ENCODE assay signal across 30 cellular contexts in the genomic region with DNA sequence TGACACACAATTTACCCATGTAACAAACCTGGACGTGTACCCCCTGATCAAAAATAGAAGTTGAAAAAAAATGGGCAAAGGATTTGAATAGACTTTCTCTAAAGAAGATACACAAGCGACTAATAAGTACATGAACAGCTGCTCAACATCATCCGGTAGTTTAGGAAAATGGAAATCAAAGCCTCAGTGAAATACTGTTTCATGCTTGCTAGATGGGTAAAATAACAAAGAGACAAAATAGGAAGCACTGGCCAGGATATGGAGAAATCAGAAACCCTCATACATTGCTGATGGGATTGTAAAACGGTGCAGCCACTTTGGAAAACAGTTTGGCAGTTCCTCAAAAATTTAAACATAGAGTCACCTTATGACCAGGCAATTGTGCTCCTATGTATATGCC.
"Had no signal": no experiment of that assay in that cellular context is flagged by ENCODE, and none has a peak within 500 bp of the region (broad histone marks: within the 10 kb centered on the region; RNA-seq: fewer than 3 reads in every experiment).

No MANE protein-coding gene starts in this region.

- DNase-seq: activated CD4-positive, alpha-beta memory T cell treated with anti-CD3 and anti-CD28 coated beads, Interleukin-2, amount 10 ng/mL, durations not matched to agents 7 days and 5 days; activated CD4-positive, alpha-beta T cell treated with anti-CD3 and anti-CD28 coated beads for 1 hour; activated CD4-positive, alpha-beta T cell treated with anti-CD3 and anti-CD28 coated beads, Interleukin-2, amount 10 ng/mL, durations not matched to agents 7 days and 5 days; activated gamma-delta T cell treated with Interleukin-2 at 50 U/mL for 16 hours; activated naive CD4-positive, alpha-beta T cell treated with anti-CD3 and anti-CD28 coated beads, Interleukin-2, amount 50 U/mL, for 16 hours; activated T-cell treated with anti-CD3 and anti-CD28 coated beads, Interleukin-2, amount 50 U/mL, for 4 hours; amygdala; central memory CD4-positive, alpha-beta T cell; endodermal cell; foreskin keratinocyte; heart right ventricle; naive thymus-derived CD4-positive, alpha-beta T cell; nucleus accumbens; psoas muscle; sigmoid colon; stimulated activated CD4-positive, alpha-beta T cell treated with anti-CD3 and anti-CD28 coated beads, Interleukin-1b, Interleukin-23, amount 100 ng/mL, for 48 hours; stimulated activated CD4-positive, alpha-beta T cell treated with anti-CD3 and anti-CD28 coated beads, Interleukin-4, amount 100 ng/mL, for 4 hours; stimulated activated CD8-positive, alpha-beta memory T cell treated with anti-CD3 and anti-CD28 coated beads, Interleukin-4, amount 100 ng/mL, for 48 hours; stimulated activated naive CD8-positive, alpha-beta T cell treated with anti-CD3 and anti-CD28 coated beads, Interleukin-15, amount 100 ng/mL, for 72 hours; substantia nigra; T-helper 2 cell; upper lobe of left lung had no signal

- H3K27me3 ChIP-seq: breast epithelium, esophagus muscularis mucosa, foreskin keratinocyte, sigmoid colon, upper lobe of left lung, vagina had no signal

- H3K4me1 ChIP-seq: breast epithelium, esophagus muscularis mucosa, foreskin keratinocyte, parathyroid adenoma, psoas muscle, sigmoid colon, vagina had no signal

- H3K36me3 ChIP-seq: breast epithelium, esophagus muscularis mucosa, heart right ventricle, sigmoid colon, upper lobe of left lung, vagina had no signal

- ATAC-seq: activated T-cell treated with anti-CD3 and anti-CD28 coated beads, Interleukin-2, amount 50 U/mL, for 4 hours; activated T-helper 17 cell treated with anti-CD3 and anti-CD28 coated beads, Interleukin-2, amount 50 U/mL, for 72 hours; foreskin keratinocyte; heart right ventricle; naive thymus-derived CD4-positive, alpha-beta T cell; psoas muscle; stimulated activated memory B cell treated with anti-CD40 and anti-IgM and Interleukin-4, amounts not matched to agents 10 μg/mL and 1 μg/mL and 100 μg/mL, for 72 hours; stimulated activated naive CD8-positive, alpha-beta T cell treated with anti-CD3 and anti-CD28 coated beads, Interleukin-15, amount 100 ng/mL, for 72 hours; WTC11 had no signal

- H3K4me3 ChIP-seq: breast epithelium, esophagus muscularis mucosa, heart right ventricle, psoas muscle, sigmoid colon, smooth muscle cell, upper lobe of left lung, vagina had no signal

- H3K9me3 ChIP-seq: breast epithelium, esophagus muscularis mucosa, heart right ventricle, psoas muscle, sigmoid colon, upper lobe of left lung, vagina had no signal

- H3K9ac ChIP-seq: parathyroid adenoma had no signal
